8 cellular contexts compared by ENCODE assay signal in genomic region chr22:50399751-50400331, GRCh38. TPM values are rescaled to one million over a fixed set of nuclear protein-coding genes. Genes with fewer than 3 reads are reported as not detected.
DNase-seq lines count a peak whose midpoint lies in the region; ATAC-seq and TF ChIP-seq lines count a peak whose summit lies in the region.

No MANE protein-coding gene starts in this region.

- no peak overlapping the region for H3K9ac ChIP-seq in mammary epithelial cell (ENCODE audit: insufficient read depth, low read length)

- WGBS in mammary epithelial cell (ENCODE audit: low coverage, missing lambda C conversion rate): 81% methylated on average over 8 of the region's 8 CpGs

- no peaks in the 10 kb centered on the region for H4K20me1 ChIP-seq in mammary epithelial cell (ENCODE audit: insufficient read depth, low read length)

- peaks cover 22% of the 10 kb centered on the region for H3K79me2 ChIP-seq in mammary epithelial cell (ENCODE audit: insufficient read depth, low read length)

- H3K4me3 ChIP-seq in AG04450 (ENCODE audit: low read depth, low read length) (no peak overlapping the region), mammary epithelial cell (replicated peaks in 1 of 3; ENCODE audit: insufficient read depth in 1 of 3, low read depth in 2 of 3, low read length in 3 of 3) (no peak overlapping the region), kidney epithelial cell (ENCODE audit: low read depth, low read length) (no peak overlapping the region)

- CTCF ChIA-PET in AG04450 (lab: Charles Lee) (interaction anchor here (0.6 kb wide), 1 partner anchor 237 kb away, joined by 17 read pairs; no protein-coding TSS in a partner anchor), RWPE1 (lab: Yijun Ruan, JAX) (interaction anchor here (0.6 kb wide), 1 partner anchor 8 kb away, joined by 4 read pairs; no protein-coding TSS in a partner anchor), mammary epithelial cell (lab: Charles Lee; ENCODE audit: low non-redundant PET) (no interaction called here)

- H2AFZ ChIP-seq in mammary epithelial cell (ENCODE audit: low read depth, low read length): no peak overlapping the region

- ATAC-seq in HG02981 (IDR thresholded peaks at IDR 0.05; ENCODE audit: unreplicated experiment): no peak

- H3K27me3 ChIP-seq in AG04450 (ENCODE audit: control insufficient read depth, insufficient read depth, low read length): no peaks in the 10 kb centered on the region
- no peaks in the 10 kb centered on the region for H3K27me3 ChIP-seq in mammary epithelial cell (ENCODE audit: insufficient read depth, low read length)
- H3K27me3 ChIP-seq in kidney epithelial cell (ENCODE audit: control insufficient read depth, insufficient read depth, low read length): no peaks in the 10 kb centered on the region

- dilution Hi-C loops in mammary epithelial cell (cut with HindIII; ENCODE audit: low sequenced_read_pairs): loop anchor here (5.0 kb wide), 1 partner anchor 48 kb away; no protein-coding TSS in a partner anchor

- POLR2A ChIA-PET in AG04450 (lab: Yijun Ruan, JAX): no interaction called here
- POLR2A ChIA-PET in RWPE1 (lab: Yijun Ruan, JAX; ENCODE audit: low non-redundant PET): no interaction called here

- TF ChIP-seq CTCF in AG04450 (IDR thresholded peaks at IDR 0.05; ENCODE audit: low read depth, low read length) (peak; percentile 28; the same call in 1 of the 2 replicates), GM12874 (IDR thresholded peaks at IDR 0.05; ENCODE audit: insufficient read depth, low read depth, low read length) (peak; percentile 61), RWPE1 (conservative IDR thresholded peaks at IDR 0.05; ENCODE audit: low read depth) (0 out of 2 replicates have a peak, but pooled peaks have one; percentile 20), mammary epithelial cell (conservative IDR thresholded peaks at IDR 0.05 in 1 of 2, IDR thresholded peaks at IDR 0.05 in 1 of 2; ENCODE audit: extremely low read depth in 1 of 2, insufficient read depth in 1 of 2, low read depth in 1 of 2, low read length in 2 of 2) (peak; percentile 21 to 52), kidney epithelial cell (IDR thresholded peaks at IDR 0.05; ENCODE audit: insufficient read depth, low read length, poor library complexity, severe bottlenecking) (peak; percentile 43)

- DNase-seq in AG04450 (ENCODE audit: low read depth, low spot score): no peak
- peak; percentile 2 for DNase-seq in RWPE1 (ENCODE audit: low spot score)
- no peak for DNase-seq in mammary epithelial cell
- no peak for DNase-seq in kidney epithelial cell (ENCODE audit: low read depth)
- DNase-seq in substantia nigra (lab: John Stamatoyannopoulos, UW): peak in 40 of 49 donors; percentile 15 to 82 (median 51)
- DNase-seq in NCI-H1417 (lab: John Stamatoyannopoulos, UW): no peak

- no TSS peak for BruUV-seq in mammary epithelial cell (replicated peaks; lab: Mats Ljungman, UMichigan)

- in situ Hi-C loops in mammary epithelial cell (cut with MboI; ENCODE audit: low sequenced_read_pairs in 2 of 2): no loop called here

- H3K36me3 ChIP-seq in mammary epithelial cell (ENCODE audit: insufficient read depth, low read length) (no peaks in the 10 kb centered on the region), kidney epithelial cell (ENCODE audit: control insufficient read depth, insufficient read depth, low read length) (peaks cover 1% of the 10 kb centered on the region)

- H3K9me3 ChIP-seq in AG04450 (ENCODE audit: control insufficient read depth, insufficient read depth, low read length) (no peaks in the 10 kb centered on the region), mammary epithelial cell (replicated peaks; ENCODE audit: insufficient read depth, low read length) (no peaks in the 10 kb centered on the region)

- no peaks in the 10 kb centered on the region for H3K4me1 ChIP-seq in mammary epithelial cell (ENCODE audit: insufficient read depth, low read length)

- H3K27ac ChIP-seq in AG04450 (ENCODE audit: low read depth, low read length): no peak overlapping the region
- peak overlapping the region; percentile 29 for H3K27ac ChIP-seq in RWPE1
- no peak overlapping the region for H3K27ac ChIP-seq in mammary epithelial cell (ENCODE audit: insufficient read depth, low read depth, low read length)
- peak overlapping the region; percentile 89 for H3K27ac ChIP-seq in substantia nigra (ENCODE audit: low read depth, low read length, poor library complexity, severe bottlenecking)

- H3K4me2 ChIP-seq in mammary epithelial cell (ENCODE audit: insufficient read depth, low read depth, low read length): no peak overlapping the region

- intact Hi-C loops in mammary epithelial cell (cut with micrococcal nuclease): loop anchor here (1.0 to 5.0 kb wide), 2 partner anchors 98 to 222 kb away; no protein-coding TSS in a partner anchor

RNA-seq across cellular contexts. Expression of gene PPP6R2, which starts 56.7 kb away (rescaled TPM):
- polyA plus RNA-seq in AG04450 (2011; rRNA removed): 26.6 and 35.0 TPM in 2 replicates
- polyA minus RNA-seq in AG04450 (2011; rRNA and poly(A)+ RNA removed): 30.2 and 40.9 TPM in 2 replicates
- 10 to 100 TPM; 37.7 to 52.3 TPM for total RNA-seq in mammary epithelial cell
- 23.4 TPM for polyA plus RNA-seq in mammary epithelial cell
- 35.5 TPM for polyA minus RNA-seq in mammary epithelial cell
- total RNA-seq in kidney epithelial cell: 45.2 and 53.4 TPM in 2 replicates

Comparison
In these comparisons a context has a peak if more than half of its experiments do, and no peak if none do; other contexts are left out.
1. DNase-seq: peak in RWPE1 (single experiment) and substantia nigra (40 of 49); none in AG04450 (single experiment), mammary epithelial cell (single experiment), kidney epithelial cell (single experiment) and NCI-H1417 (0 of 3).
2. H3K27ac ChIP-seq: peak in RWPE1 (single experiment) and substantia nigra (single experiment); none in AG04450 (single experiment) and mammary epithelial cell (single experiment).
3. Peak in every context shown above with its lines, with median percentiles within 50 percentile points of each other: CTCF ChIP-seq.